Comparison of ENCODE assay signal across 9 cellular contexts in genomic region chr1:46520063-46520911, GRCh38. TPM values are rescaled to one million over a fixed set of nuclear protein-coding genes. Genes with fewer than 3 reads are reported as not detected.
DNase-seq lines count a peak whose midpoint lies in the region; ATAC-seq and TF ChIP-seq lines count a peak whose summit lies in the region.
"Had no signal": no experiment of that assay in that cellular context is flagged by ENCODE, and none has a peak within 500 bp of the region (broad histone marks: within the 10 kb centered on the region; RNA-seq: fewer than 3 reads in every experiment).

No MANE protein-coding gene starts in this region.

- TF ChIP-seq CTCF in fibroblast of lung (conservative IDR thresholded peaks at IDR 0.05 in 1 of 2, IDR thresholded peaks at IDR 0.05 in 1 of 2; ENCODE audit: low read depth in 1 of 2, low read length in 2 of 2) (no peak), smooth muscle cell (IDR thresholded peaks at IDR 0.05; ENCODE audit: borderline replicate concordance, insufficient read depth, poor library complexity, severe bottlenecking) (no peak)

- no peaks in the 10 kb centered on the region for H4K20me1 ChIP-seq in fibroblast of lung (ENCODE audit: control insufficient read depth, extremely low read depth, insufficient read depth, low read length)
- no peaks in the 10 kb centered on the region for H4K20me1 ChIP-seq in smooth muscle cell (ENCODE audit: low read depth)

- no peak overlapping the region for H3K4me3 ChIP-seq in fibroblast of lung (replicated peaks in 1 of 4; ENCODE audit: control extremely low read depth in 1 of 4, insufficient read depth in 1 of 4, low read depth in 3 of 4, low read length in 4 of 4)
- H3K4me3 ChIP-seq in smooth muscle cell: no peak overlapping the region

- 6% methylated on average over 14 of the region's 15 CpGs for WGBS in smooth muscle cell (ENCODE audit: low lambda C conversion rate)

- peaks cover 4% of the 10 kb centered on the region for H3F3A ChIP-seq in smooth muscle cell (ENCODE audit: low read depth)

- H3K79me2 ChIP-seq in fibroblast of lung (ENCODE audit: control insufficient read depth, insufficient read depth, low read length): no peaks in the 10 kb centered on the region
- no peaks in the 10 kb centered on the region for H3K79me2 ChIP-seq in smooth muscle cell (ENCODE audit: low read depth)

- H2AFZ ChIP-seq in fibroblast of lung (ENCODE audit: low read length) (no peak overlapping the region), smooth muscle cell (ENCODE audit: low read depth) (no peak overlapping the region)

- H3K27me3 ChIP-seq in fibroblast of lung (ENCODE audit: control insufficient read depth, insufficient read depth, low read length): peaks cover 13% of the 10 kb centered on the region
- peaks cover 21% of the 10 kb centered on the region for H3K27me3 ChIP-seq in smooth muscle cell (ENCODE audit: low read depth)

- DNase-seq in NCI-H1436 (lab: John Stamatoyannopoulos, UW) (peak; percentile 23), NCI-H1436 treated with DMSO at 0.1 percent for 48 hours (lab: John Stamatoyannopoulos, UW) (no peak), NCI-H82 (lab: John Stamatoyannopoulos, UW) (peak; percentile 97), fibroblast of lung (ENCODE audit: low read depth in 2 of 2) (peak; percentile 18 to 90), smooth muscle cell (lab: John Stamatoyannopoulos, UW; ENCODE audit: unreplicated experiment) (peak; percentile 45), globus pallidus (ENCODE audit: low spot score) (no peak)
- DNase-seq in stimulated activated CD4-positive, alpha-beta T cell treated with anti-CD3 and anti-CD28 coated beads, Interleukin-4, amount 100 ng/mL, for 4 hours: no peak
- DNase-seq: occipital lobe had no signal

- H3K27ac ChIP-seq in fibroblast of lung (ENCODE audit: insufficient read depth, low read length) (no peak overlapping the region), smooth muscle cell (ENCODE audit: low read depth) (peak overlapping the region; percentile 58)

- H3K36me3 ChIP-seq in fibroblast of lung (ENCODE audit: control insufficient read depth, insufficient read depth, low read length) (no peaks in the 10 kb centered on the region), smooth muscle cell (ENCODE audit: low read depth) (no peaks in the 10 kb centered on the region)

- H3K4me1 ChIP-seq in fibroblast of lung (ENCODE audit: control insufficient read depth, extremely low read depth, insufficient read depth, low read length) (peaks cover 8% of the 10 kb centered on the region), smooth muscle cell (ENCODE audit: low read depth) (peaks cover 37% of the 10 kb centered on the region)

- H3K9ac ChIP-seq in fibroblast of lung (ENCODE audit: insufficient read depth, low read length) (no peak overlapping the region), smooth muscle cell (ENCODE audit: low read depth) (no peak overlapping the region)

- H3K9me3 ChIP-seq in fibroblast of lung (ENCODE audit: control insufficient read depth, insufficient read depth, low read depth, low read length): no peaks in the 10 kb centered on the region
- no peaks in the 10 kb centered on the region for H3K9me3 ChIP-seq in smooth muscle cell (replicated peaks; ENCODE audit: low read depth)

- no peak for ATAC-seq in HG03457 (IDR thresholded peaks at IDR 0.05; ENCODE audit: unreplicated experiment)

- H3K4me2 ChIP-seq in fibroblast of lung (ENCODE audit: extremely low read depth, insufficient read depth, low read length): peak overlapping the region; percentile 25
- H3K4me2 ChIP-seq in smooth muscle cell: peak overlapping the region; percentile 61

RNA-seq across cellular contexts. Expression of gene DMBX1, which starts 30.7 kb away (rescaled TPM):
- total RNA-seq in fibroblast of lung: not detected in 2 replicates
- not detected in 2 replicates for polyA plus RNA-seq in fibroblast of lung
- polyA plus RNA-seq in fibroblast of lung (2012): not detected in 2 replicates
- polyA minus RNA-seq in fibroblast of lung (ENCODE audit: low replicate concordance): not detected in 2 replicates
- not detected in 2 replicates for total RNA-seq in smooth muscle cell
- polyA plus RNA-seq in smooth muscle cell: not detected in 2 replicates
- total RNA-seq: occipital lobe had no signal

RNA-seq across cellular contexts. Expression of gene KNCN, which starts 31.2 kb away (rescaled TPM):
- total RNA-seq in fibroblast of lung (not detected in 2 replicates), smooth muscle cell (not detected in 2 replicates)
- polyA plus RNA-seq in fibroblast of lung (not detected in 2 replicates), smooth muscle cell (not detected in 2 replicates)
- not detected in 2 replicates for polyA plus RNA-seq in fibroblast of lung (2012)
- polyA minus RNA-seq in fibroblast of lung (ENCODE audit: low replicate concordance): not detected in 2 replicates
- total RNA-seq: occipital lobe had no signal

Comparison
In these comparisons a context has a peak if more than half of its experiments do, and no peak if none do; other contexts are left out.
1. DNase-seq: peak in NCI-H1436 (single experiment), NCI-H82 (single experiment), fibroblast of lung (2 of 2) and smooth muscle cell (single experiment); none in NCI-H1436 treated with DMSO at 0.1 percent for 48 hours (single experiment), stimulated activated CD4-positive, alpha-beta T cell treated with anti-CD3 and anti-CD28 coated beads, Interleukin-4, amount 100 ng/mL, for 4 hours (0 of 2) and globus pallidus (single experiment).